In genomic region chr1:20339811-20340457, GRCh38 we compare ENCODE assay signal across 1 cellular context.
TF ChIP-seq lines count a peak whose summit lies in the region.

No MANE protein-coding gene starts in this region.

TF ChIP-seq in SK-N-SH treated with all-trans-retinoic acid at 6 μM for 48 hours, 23 proteins besides CTCF, POLR2A, EP300 and RAD21 (continued from another document):
- TF ChIP-seq TSHZ2 (CRISPR knock-in tag; IDR thresholded peaks at IDR 0.05), result no peak
- no peak for TF ChIP-seq CREB5 (CRISPR knock-in tag; IDR thresholded peaks at IDR 0.05; ENCODE audit: low read depth)
- no peak for TF ChIP-seq ESRRG (CRISPR knock-in tag; IDR thresholded peaks at IDR 0.05)
